Comparison of ENCODE assay signal across 8 cellular contexts in the genomic region with DNA sequence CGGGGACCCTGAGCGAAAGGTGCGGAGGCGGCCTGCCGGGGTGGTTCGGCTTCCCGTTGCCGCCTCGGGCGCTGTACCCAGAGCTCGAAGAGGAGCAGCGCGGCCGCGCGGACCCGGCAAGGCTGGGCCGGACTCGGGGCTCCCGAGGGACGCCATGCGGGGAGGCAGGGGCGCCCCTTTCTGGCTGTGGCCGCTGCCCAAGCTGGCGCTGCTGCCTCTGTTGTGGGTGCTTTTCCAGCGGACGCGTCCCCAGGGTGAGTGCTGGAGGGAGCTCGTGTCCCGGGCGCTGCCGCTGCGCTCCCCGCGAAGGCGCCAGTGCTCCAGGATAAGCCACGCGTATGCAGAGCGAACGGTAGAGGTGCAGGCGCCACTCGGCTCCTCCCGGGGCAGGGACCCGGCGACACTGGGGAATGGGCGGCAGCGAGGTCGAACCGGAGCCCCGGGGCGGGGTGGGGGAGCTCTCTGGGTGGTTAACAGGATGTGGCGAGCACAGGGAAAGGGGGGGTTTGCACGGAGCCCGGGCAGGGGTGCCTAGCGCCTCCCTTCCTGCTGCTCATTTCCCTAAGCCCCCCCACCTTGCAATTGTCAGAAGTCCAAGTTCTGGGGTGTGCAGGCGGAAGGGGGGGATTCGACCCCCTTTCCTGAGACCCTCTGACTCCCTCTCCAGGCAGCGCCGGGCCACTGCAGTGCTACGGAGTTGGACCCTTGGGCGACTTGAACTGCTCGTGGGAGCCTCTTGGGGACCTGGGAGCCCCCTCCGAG. TPM values are rescaled to one million over a fixed set of nuclear protein-coding genes. Genes with fewer than 3 reads are reported as not detected.
DNase-seq lines count a peak whose midpoint lies in the region; ATAC-seq, FAIRE-seq and TF ChIP-seq lines count a peak whose summit lies in the region.

IL27RA (plus strand) TSS at position 44 of the 762 bp plus-strand sequence; CDS start at position 155, 111 bp downstream.

- peak within 1 kb of the TSS in 3 of 4 experiments; percentile 61 to 70 (median 62); a peak in 5 of 7 replicates for H3K9ac ChIP-seq in H1 (replicated peaks in 1 of 4; ENCODE audit: extremely low read depth in 1 of 4, low read depth in 3 of 4, low read length in 3 of 4)

- peak within 1 kb of the TSS; percentile 95; the same call in 1 of the 2 replicates for H2BK15ac ChIP-seq in H1 (ENCODE audit: low read length)

- peak within 1 kb of the TSS; percentile 72 for H2BK120ac ChIP-seq in H1 (replicated peaks; ENCODE audit: low read depth, low read length)

- H3K27me3 ChIP-seq in H1 (replicated peaks in 1 of 4; ENCODE audit: control insufficient read depth in 3 of 4, extremely low read depth in 1 of 4, insufficient read depth in 3 of 4, low read length in 3 of 4): peaks cover 0 to 12% (median 9%) of the 10 kb centered on the region in 4 experiments; a peak in 5 of 7 replicates
- no peaks in the 10 kb centered on the region for H3K27me3 ChIP-seq in mononuclear cell (ENCODE audit: insufficient read depth, low read length)

- H2AFZ ChIP-seq in H1 (ENCODE audit: low read length): peak within 1 kb of the TSS; percentile 84; the same call in 1 of the 2 replicates

- 1% methylated on average over 59 of the region's 63 CpGs; no CpG with 5 or more reads in 1 of the 2 experiments for WGBS in H1 (ENCODE audit: extremely low coverage in 1 of 2, insufficient coverage in 1 of 2, insufficient read length in 1 of 2, insufficient replicate concordance in 2 of 2, low coverage in 1 of 2, low lambda C conversion rate in 2 of 2, missing lambda C conversion rate in 1 of 2), 2 experiments

- H3K23ac ChIP-seq in H1 (ENCODE audit: insufficient read length): no peak within 1 kb of the TSS

- peak within 1 kb of the TSS; percentile 85 for H4K8ac ChIP-seq in H1 (ENCODE audit: extremely low read depth, insufficient read depth, low read length)

- peak within 1 kb of the TSS; percentile 21 to 85 for H3K4me2 ChIP-seq in H1 (ENCODE audit: insufficient read depth in 1 of 2, low read depth in 2 of 2, low read length in 2 of 2)

- DNase-seq in GM10266 (ENCODE audit: extremely low spot score): peak; percentile 79
- DNase-seq in NCI-H526 treated with DMSO at 0.1 percent for 48 hours (lab: John Stamatoyannopoulos, UW): peak; percentile 28
- DNase-seq in activated CD8-positive, alpha-beta memory T cell treated with anti-CD3 and anti-CD28 coated beads for 1 hour (ENCODE audit: extremely low read depth in 1 of 2, low read depth in 1 of 2): peak; percentile 51 to 68
- peak; percentile 31 to 84 for DNase-seq in H1 (ENCODE audit: low read depth in 1 of 2, low spot score in 2 of 2)
- peak; percentile 67 for DNase-seq in stimulated activated CD8-positive, alpha-beta memory T cell treated with anti-CD3 and anti-CD28 coated beads, Interleukin-4, amount 100 ng/mL, for 24 hours (ENCODE audit: low read depth)

- H3K14ac ChIP-seq in H1 (ENCODE audit: insufficient read length): no peak within 1 kb of the TSS

- CTCF ChIA-PET in H1 (lab: Charles Lee; ENCODE audit: partially characterized antibody): interaction anchor here (0.8 to 4.8 kb wide), 35 partner anchors 10 to 268 kb away, joined by 3 to 39 read pairs (median 6); partner anchors contain the start of genes DCAF15 and MISP3

- POLR2A ChIA-PET in H1 (lab: Charles Lee; ENCODE audit: partially characterized antibody): interaction anchor here (0.7 to 2.2 kb wide), 11 partner anchors 8 to 153 kb away, joined by 3 to 12 read pairs (median 4); partner anchors contain the start of genes DCAF15 and RFX1

- no peak for FAIRE-seq in H1 (lab: Jason Lieb, UNC)

- H3K27ac ChIP-seq in H1 (ENCODE audit: low read depth, low read length): no peak within 1 kb of the TSS

- H3K4ac ChIP-seq in H1 (replicated peaks; ENCODE audit: insufficient read length, low read depth, low read length): peak within 1 kb of the TSS; percentile 84

- TF ChIP-seq CTCF in GM10266 (IDR thresholded peaks at IDR 0.05; ENCODE audit: control insufficient read depth, insufficient read depth, low read depth, missing control alignments): peak; percentile 90
- peak; percentile 76 to 82 (median 78) for TF ChIP-seq CTCF in H1 (IDR thresholded peaks at IDR 0.05; ENCODE audit: control extremely low read depth in 1 of 3, insufficient read depth in 1 of 3, low read depth in 1 of 3, low read length in 3 of 3)

- H4K5ac ChIP-seq in H1 (ENCODE audit: insufficient read length, low read depth, low read length): peak within 1 kb of the TSS; percentile 65

- H3K23me2 ChIP-seq in H1 (ENCODE audit: low read depth, low read length): peaks cover 8% of the 10 kb centered on the region; the same call in 1 of the 2 replicates

- H3K4me3 ChIP-seq in H1 (ENCODE audit: extremely low read depth in 1 of 4, insufficient read depth in 2 of 4, low read depth in 3 of 4, low read length in 4 of 4) (peak within 1 kb of the TSS; percentile 58 to 78 (median 68)), mononuclear cell (ENCODE audit: low read length) (peak within 1 kb of the TSS; percentile 88)

- peak within 1 kb of the TSS; percentile 86 for H3K56ac ChIP-seq in H1 (replicated peaks; ENCODE audit: insufficient read length, low read depth, low read length)

- H2BK5ac ChIP-seq in H1 (ENCODE audit: low read depth, low read length): peak within 1 kb of the TSS; percentile 77; the same call in 1 of the 2 replicates

- TF ChIP-seq POLR2A in H1 (IDR thresholded peaks at IDR 0.05; ENCODE audit: control extremely low read depth in 1 of 2, low read depth in 2 of 2, low read length in 2 of 2): no peak

- H3K36me3 ChIP-seq in H1 (ENCODE audit: control insufficient read depth in 2 of 4, insufficient read depth in 4 of 4, low read length in 3 of 4): no peaks in the 10 kb centered on the region

- peak within 1 kb of the TSS; percentile 71; the same call in 1 of the 2 replicates for H3K18ac ChIP-seq in H1 (ENCODE audit: extremely low read depth, low read length)

- H3K79me2 ChIP-seq in H1 (ENCODE audit: control insufficient read depth in 1 of 2, insufficient read depth in 2 of 2, low read length in 2 of 2): no peaks in the 10 kb centered on the region

- H4K20me1 ChIP-seq in H1 (replicated peaks in 1 of 2; ENCODE audit: control insufficient read depth in 1 of 2, insufficient read depth in 2 of 2, low read length in 2 of 2): no peaks in the 10 kb centered on the region

- peak within 1 kb of the TSS; percentile 68; the same call in 1 of the 2 replicates for H2BK12ac ChIP-seq in H1 (ENCODE audit: low read depth, low read length)

- ATAC-seq in HG02870 (IDR thresholded peaks at IDR 0.05; ENCODE audit: unreplicated experiment): peak; percentile 51
- no peak for ATAC-seq in HG03159 (IDR thresholded peaks at IDR 0.05; ENCODE audit: unreplicated experiment)

- H3K79me1 ChIP-seq in H1 (ENCODE audit: low read depth, low read length): no peaks in the 10 kb centered on the region

- peaks cover 0 to 9% (median 3%) of the 10 kb centered on the region in 4 experiments; a peak in 6 of 7 replicates for H3K4me1 ChIP-seq in H1 (replicated peaks in 1 of 4; ENCODE audit: control insufficient read depth in 3 of 4, insufficient read depth in 4 of 4, low read length in 3 of 4)
- peaks cover 22% of the 10 kb centered on the region for H3K4me1 ChIP-seq in mononuclear cell (ENCODE audit: insufficient read depth, low read length)

- peak; percentile 58 to 68 for TF ChIP-seq RAD21 in H1 (IDR thresholded peaks at IDR 0.05 in 1 of 2, conservative IDR thresholded peaks at IDR 0.05 in 1 of 2; ENCODE audit: low read depth in 2 of 2, low read length in 2 of 2)

- H2BK20ac ChIP-seq in H1 (ENCODE audit: low read length): peak within 1 kb of the TSS; percentile 72; the same call in 1 of the 2 replicates

- H3K9me3 ChIP-seq in H1 (ENCODE audit: insufficient read depth in 2 of 2, low read depth in 1 of 2, low read length in 1 of 2) (no peaks in the 10 kb centered on the region), mononuclear cell (ENCODE audit: low read depth, low read length) (no peaks in the 10 kb centered on the region)

- peak within 1 kb of the TSS; percentile 89 for H4K91ac ChIP-seq in H1 (replicated peaks; ENCODE audit: insufficient read length, low read length)

- no peak for TF ChIP-seq EP300 in H1 (IDR thresholded peaks at IDR 0.05; ENCODE audit: borderline replicate concordance in 1 of 2, low read depth in 2 of 2, low read length in 2 of 2)

- no peak within 1 kb of the TSS for H2AK5ac ChIP-seq in H1 (ENCODE audit: low read depth, low read length)

TF ChIP-seq in H1, 55 proteins besides CTCF, POLR2A, EP300 and RAD21 (continues in another document):
- TF ChIP-seq KDM5A (IDR thresholded peaks at IDR 0.05; ENCODE audit: low read length): no peak
- no peak for TF ChIP-seq BCL11A (IDR thresholded peaks at IDR 0.05; ENCODE audit: low read depth in 2 of 2, low read length in 2 of 2)
- TF ChIP-seq ATF3 (IDR thresholded peaks at IDR 0.05; ENCODE audit: insufficient read depth, low read depth, low read length): no peak
- no peak for TF ChIP-seq NANOG (IDR thresholded peaks at IDR 0.05; ENCODE audit: insufficient read depth, low read depth, low read length, poor library complexity, severe bottlenecking)
- no peak for TF ChIP-seq SRF (IDR thresholded peaks at IDR 0.05; ENCODE audit: low read depth, low read length)
- TF ChIP-seq CEBPB (IDR thresholded peaks at IDR 0.05; ENCODE audit: low read depth, low read length): no peak
- peak; percentile 33 for TF ChIP-seq TAF7 (optimal IDR thresholded peaks at IDR 0.05; ENCODE audit: borderline replicate concordance, low read depth, low read length)
- 0 out of 4 replicates have a peak, but pooled peaks of 1 of the 2 experiments have one; percentile 4 for TF ChIP-seq HDAC2 (IDR thresholded peaks at IDR 0.05; ENCODE audit: borderline replicate concordance in 1 of 2, low read depth in 2 of 2, low read length in 2 of 2)
- no peak for TF ChIP-seq CHD2 (IDR thresholded peaks at IDR 0.05; ENCODE audit: low read length)
- no peak for TF ChIP-seq BRCA1 (IDR thresholded peaks at IDR 0.05; ENCODE audit: low read depth, low read length)
- no peak for TF ChIP-seq CREB1 (IDR thresholded peaks at IDR 0.05)
- no peak for TF ChIP-seq SP4 (IDR thresholded peaks at IDR 0.05; ENCODE audit: low read length)
- no peak for TF ChIP-seq MAFK (IDR thresholded peaks at IDR 0.05; ENCODE audit: low read depth, low read length)

RNA-seq across cellular contexts. Expression of gene IL27RA, which starts in this region (rescaled TPM):
- 14.7 and 15.1 TPM in 2 replicates for total RNA-seq in H1 (2021; fragmentation: NEBNext Ultra II Directional; extraction: Animal tissue kit (Norgen Biotek cat#: 25700))
- polyA plus RNA-seq in H1 (2011; rRNA removed): 9.9 and 10.8 TPM in 2 replicates
- polyA plus RNA-seq in H1 (2011; cell fraction: cytosol; rRNA removed): 10.1 TPM
- 10.7 TPM for polyA plus RNA-seq in H1 (2011; cell fraction: nucleus; rRNA removed)
- polyA plus RNA-seq in H1 (2012, experiment 1 of 2): 10.1 to 14.2 TPM (median 12.6 TPM) in 4 replicates
- 12.9 TPM for polyA plus RNA-seq in H1 (2012, experiment 2 of 2)
- polyA plus RNA-seq in H1 (2013, experiment 1 of 2): 24.7 TPM
- 24.8 TPM for polyA plus RNA-seq in H1 (2013, experiment 2 of 2)
- 5.9 TPM in 2 replicates for polyA minus RNA-seq in H1 (2011; rRNA and poly(A)+ RNA removed)
- 8.6 TPM for polyA minus RNA-seq in H1 (2011; cell fraction: cytosol; rRNA and poly(A)+ RNA removed)
- polyA minus RNA-seq in H1 (2011; cell fraction: nucleus; rRNA and poly(A)+ RNA removed): 3.5 TPM
- total RNA-seq in mononuclear cell: 18.5 TPM

Comparison
In these comparisons a context has a peak if more than half of its experiments do, and no peak if none do; other contexts are left out.
1. DNase-seq: peak in every context shown above with its lines; median percentile 79 in GM10266; 67 in stimulated activated CD8-positive, alpha-beta memory T cell treated with anti-CD3 and anti-CD28 coated beads, Interleukin-4, amount 100 ng/mL, for 24 hours; 60 in activated CD8-positive, alpha-beta memory T cell treated with anti-CD3 and anti-CD28 coated beads for 1 hour; 58 in H1; 28 in NCI-H526 treated with DMSO at 0.1 percent for 48 hours.